ENCODE assay signal across 19 cellular contexts in genomic region chr1:16256478-16256877, GRCh38.
"Had no signal": no experiment of that assay in that cellular context is flagged by ENCODE, and none has a peak within 500 bp of the region (broad histone marks: within the 10 kb centered on the region; RNA-seq: fewer than 3 reads in every experiment).

No MANE protein-coding gene starts in this region.

- DNase-seq: activated CD4-positive, alpha-beta T cell treated with anti-CD3 and anti-CD28 coated beads for 4 hours; activated CD4-positive, alpha-beta T cell treated with anti-CD3 and anti-CD28 coated beads, Interleukin-2, amount 50 U/mL, for 48 hours; activated CD4-positive, CD25-positive, alpha-beta regulatory T cell; activated effector memory CD4-positive, alpha-beta T cell treated with Interleukin-2 at 50 U/mL for 16 hours; activated naive CD4-positive, alpha-beta T cell treated with anti-CD3 and anti-CD28 coated beads, Interleukin-2, amount 10 ng/mL, durations not matched to agents 7 days and 5 days; activated T-cell treated with anti-CD3 and anti-CD28 coated beads, Interleukin-2, amount 50 U/mL, for 48 hours; colonic mucosa; head of caudate nucleus; left cardiac atrium; lower lobe of right lung; naive thymus-derived CD4-positive, alpha-beta T cell; sigmoid colon; stimulated activated CD4-positive, alpha-beta T cell treated with anti-CD3 and anti-CD28 coated beads, Interleukin-4, amount 100 ng/mL, for 24 hours; tibial artery had no signal

- H3K9me3 ChIP-seq: breast epithelium, colonic mucosa, gastroesophageal sphincter, lower lobe of right lung, sigmoid colon, tibial artery had no signal

- H3K4me3 ChIP-seq: breast epithelium, colonic mucosa, gastroesophageal sphincter, lower lobe of right lung, neural progenitor cell, sigmoid colon, tibial artery had no signal

- H3K27ac ChIP-seq: breast epithelium, colonic mucosa, lower lobe of right lung, neural progenitor cell, sigmoid colon had no signal

- ATAC-seq: gastroesophageal sphincter; left cardiac atrium; naive thymus-derived CD4-positive, alpha-beta T cell had no signal

- H3K9me3 Mint-ChIP-seq: activated naive CD4-positive, alpha-beta T cell treated with anti-CD3 and anti-CD28 coated beads, Interleukin-2, amount 10 ng/mL, durations not matched to agents 7 days and 5 days; naive thymus-derived CD4-positive, alpha-beta T cell; neural progenitor cell; stimulated activated naive CD8-positive, alpha-beta T cell treated with anti-CD3 and anti-CD28 coated beads, Interleukin-15, Interleukin-2, amounts not matched to agents 100 ng/mL and 50 ng/mL, for 24 hours; T-helper 1 cell treated with Interleukin-12 subunit alpha and Interleukin-12 subunit beta and Interleukin-4 antibody, amounts not matched to agents 30 μg/mL and 1 μg/mL, for 36 hours had no signal

- H3K4me1 ChIP-seq: breast epithelium, colonic mucosa, lower lobe of right lung had no signal

- H3K4me3 Mint-ChIP-seq: activated naive CD4-positive, alpha-beta T cell treated with anti-CD3 and anti-CD28 coated beads, Interleukin-2, amount 10 ng/mL, durations not matched to agents 7 days and 5 days; naive thymus-derived CD4-positive, alpha-beta T cell; neural progenitor cell; stimulated activated naive CD8-positive, alpha-beta T cell treated with anti-CD3 and anti-CD28 coated beads, Interleukin-15, Interleukin-2, amounts not matched to agents 100 ng/mL and 50 ng/mL, for 24 hours; T-helper 1 cell treated with Interleukin-12 subunit alpha and Interleukin-12 subunit beta and Interleukin-4 antibody, amounts not matched to agents 30 μg/mL and 1 μg/mL, for 36 hours had no signal

- H3K27ac Mint-ChIP-seq: activated naive CD4-positive, alpha-beta T cell treated with anti-CD3 and anti-CD28 coated beads, Interleukin-2, amount 10 ng/mL, durations not matched to agents 7 days and 5 days; neural progenitor cell; T-helper 1 cell treated with Interleukin-12 subunit alpha and Interleukin-12 subunit beta and Interleukin-4 antibody, amounts not matched to agents 30 μg/mL and 1 μg/mL, for 36 hours had no signal

- H3K27me3 ChIP-seq: breast epithelium, colonic mucosa, gastroesophageal sphincter, neural progenitor cell, sigmoid colon, tibial artery had no signal

- H3K27me3 Mint-ChIP-seq: activated naive CD4-positive, alpha-beta T cell treated with anti-CD3 and anti-CD28 coated beads, Interleukin-2, amount 10 ng/mL, durations not matched to agents 7 days and 5 days; naive thymus-derived CD4-positive, alpha-beta T cell; stimulated activated naive CD8-positive, alpha-beta T cell treated with anti-CD3 and anti-CD28 coated beads, Interleukin-15, Interleukin-2, amounts not matched to agents 100 ng/mL and 50 ng/mL, for 24 hours had no signal
